ENCODE assay signal across 26 cellular contexts in genomic region chr15:42191610-42192346, GRCh38. TPM values are rescaled to one million over a fixed set of nuclear protein-coding genes. Genes with fewer than 3 reads are reported as not detected.
DNase-seq lines count a peak whose midpoint lies in the region; FAIRE-seq and TF ChIP-seq lines count a peak whose summit lies in the region.
"Had no signal": no experiment of that assay in that cellular context is flagged by ENCODE, and none has a peak within 500 bp of the region (broad histone marks: within the 10 kb centered on the region; RNA-seq: fewer than 3 reads in every experiment).

No MANE protein-coding gene starts in this region.

- peaks cover 57% of the 10 kb centered on the region for H3K36me3 Mint-ChIP-seq in activated CD4-positive, alpha-beta T cell treated with anti-CD3 and anti-CD28 coated beads, Interleukin-2, amount 10 ng/mL, durations not matched to agents 24 days and 14 days (ENCODE audit: low read depth)

- no peak for TF ChIP-seq POLR2A in GM12891 (IDR thresholded peaks at IDR 0.05; ENCODE audit: low read depth, low read length)

- H3K79me2 ChIP-seq in OCI-LY3 (ENCODE audit: low read length) (peaks cover 3% of the 10 kb centered on the region), parathyroid adenoma (no peaks in the 10 kb centered on the region)

- H3K9me3 ChIP-seq in OCI-LY3 (ENCODE audit: insufficient read depth, low read length) (no peaks in the 10 kb centered on the region), parathyroid adenoma (ENCODE audit: control insufficient read depth, low read length) (no peaks in the 10 kb centered on the region)
- H3K9me3 ChIP-seq: upper lobe of left lung had no signal

- peak; percentile 83 for FAIRE-seq in GM12891 (lab: Jason Lieb, UNC)

- peak overlapping the region; percentile 36 for H3K27ac Mint-ChIP-seq in activated CD4-positive, alpha-beta T cell treated with anti-CD3 and anti-CD28 coated beads, Interleukin-2, amount 10 ng/mL, durations not matched to agents 24 days and 14 days
- H3K27ac Mint-ChIP-seq: brain had no signal

- H3K4me2 ChIP-seq in OCI-LY3 (ENCODE audit: low read length) (peak overlapping the region; percentile 79), parathyroid adenoma (ENCODE audit: low read length) (peak overlapping the region; percentile 44)

- TF ChIP-seq CTCF in OCI-LY3 (IDR thresholded peaks at IDR 0.05; ENCODE audit: low read depth, low read length) (no peak), parathyroid adenoma (IDR thresholded peaks at IDR 0.05) (no peak)

- no peak for DNase-seq in activated CD4-positive, alpha-beta T cell treated with anti-CD3 and anti-CD28 coated beads, Interleukin-2, amount 10 ng/mL, durations not matched to agents 24 days and 14 days
- no peak for DNase-seq in activated CD4-positive, alpha-beta T cell treated with anti-CD3 and anti-CD28 coated beads for 1 hour
- DNase-seq in GM12891 (ENCODE audit: insufficient read length, low spot score), result no peak
- DNase-seq in NCI-H748 (lab: John Stamatoyannopoulos, UW; ENCODE audit: unreplicated experiment), result no peak
- no peak for DNase-seq in NCI-H2227 (lab: John Stamatoyannopoulos, UW; ENCODE audit: unreplicated experiment)
- DNase-seq in DMS 273 (lab: John Stamatoyannopoulos, UW; ENCODE audit: unreplicated experiment), result no peak
- DNase-seq: 8988T; activated CD4-positive, alpha-beta T cell treated with anti-CD3 and anti-CD28 coated beads, Interleukin-2, amount 50 U/mL, for 4 hours; activated T-cell treated with anti-CD3 and anti-CD28 coated beads, Interleukin-2, amount 50 U/mL, for 4 hours; effector CD4-positive, alpha-beta T cell; heart right ventricle; mammary epithelial cell; NCI-H1092 treated with DMSO at 0.1 percent for 48 hours; NCI-H1930; NCI-H2227 treated with DMSO at 0.1 percent for 48 hours; NCI-H774; OCI-M1; upper lobe of left lung had no signal

- H3K27me3 ChIP-seq in OCI-LY3 (ENCODE audit: low read depth, low read length) (no peaks in the 10 kb centered on the region), parathyroid adenoma (ENCODE audit: control insufficient read depth, insufficient read depth, low read length) (no peaks in the 10 kb centered on the region)
- H3K27me3 ChIP-seq: heart right ventricle, upper lobe of left lung had no signal

- no peak overlapping the region for H3K4me3 Mint-ChIP-seq in activated CD4-positive, alpha-beta T cell treated with anti-CD3 and anti-CD28 coated beads, Interleukin-2, amount 10 ng/mL, durations not matched to agents 24 days and 14 days
- H3K4me3 Mint-ChIP-seq: activated T-cell treated with anti-CD3 and anti-CD28 coated beads, Interleukin-2, amount 50 U/mL, for 4 hours; brain; neural crest cell; T-helper 2 cell treated with Interferon-gamma antibody and Interleukin-4, amounts not matched to agents 5 μg/mL and 100 μg/mL, for 36 hours had no signal

- H3K36me3 ChIP-seq in OCI-LY3 (replicated peaks; ENCODE audit: low read depth, low read length), result peaks cover 35% of the 10 kb centered on the region
- H3K36me3 ChIP-seq in parathyroid adenoma (ENCODE audit: control insufficient read depth, insufficient read depth, low read length), result no peaks in the 10 kb centered on the region

- H3K4me1 Mint-ChIP-seq in activated CD4-positive, alpha-beta T cell treated with anti-CD3 and anti-CD28 coated beads, Interleukin-2, amount 10 ng/mL, durations not matched to agents 24 days and 14 days, result peaks cover 38% of the 10 kb centered on the region
- H3K4me1 Mint-ChIP-seq: brain, neural crest cell had no signal

- H2AFZ ChIP-seq in OCI-LY3 (ENCODE audit: low read depth, low read length) (no peak overlapping the region), parathyroid adenoma (no peak overlapping the region)

- no peaks in the 10 kb centered on the region for H3K9me3 Mint-ChIP-seq in activated CD4-positive, alpha-beta T cell treated with anti-CD3 and anti-CD28 coated beads, Interleukin-2, amount 10 ng/mL, durations not matched to agents 24 days and 14 days
- H3K9me3 Mint-ChIP-seq: activated T-cell treated with anti-CD3 and anti-CD28 coated beads, Interleukin-2, amount 50 U/mL, for 4 hours; neural crest cell; T-helper 2 cell treated with Interferon-gamma antibody and Interleukin-4, amounts not matched to agents 5 μg/mL and 100 μg/mL, for 36 hours had no signal

- H3K4me1 ChIP-seq in OCI-LY3 (ENCODE audit: low read length), result peaks cover 49% of the 10 kb centered on the region
- H3K4me1 ChIP-seq in parathyroid adenoma, result peaks cover 3% of the 10 kb centered on the region
- H3K4me1 ChIP-seq: upper lobe of left lung had no signal

- intact Hi-C loops in activated CD4-positive, alpha-beta T cell treated with anti-CD3 and anti-CD28 coated beads, Interleukin-2, amount 10 ng/mL, durations not matched to agents 24 days and 14 days (cut with micrococcal nuclease), result loop anchor here (5.0 kb wide), 2 partner anchors 84 to 219 kb away; partner anchors contain the start of gene EHD4

- H3K27ac ChIP-seq in OCI-LY3 (ENCODE audit: low read length) (peak overlapping the region; percentile 86), parathyroid adenoma (no peak overlapping the region)
- H3K27ac ChIP-seq: heart right ventricle, upper lobe of left lung had no signal

- H3K9ac ChIP-seq in OCI-LY3 (ENCODE audit: low read length) (peak overlapping the region; percentile 42), parathyroid adenoma (no peak overlapping the region)

- H3K4me3 ChIP-seq in OCI-LY3 (ENCODE audit: low read length), result peak overlapping the region; percentile 57
- peak overlapping the region; percentile 6 for H3K4me3 ChIP-seq in parathyroid adenoma (ENCODE audit: low read depth, low read length)
- H3K4me3 ChIP-seq: heart right ventricle, upper lobe of left lung had no signal

- no peaks in the 10 kb centered on the region for H3K27me3 Mint-ChIP-seq in activated CD4-positive, alpha-beta T cell treated with anti-CD3 and anti-CD28 coated beads, Interleukin-2, amount 10 ng/mL, durations not matched to agents 24 days and 14 days

- H4K20me1 ChIP-seq in OCI-LY3 (ENCODE audit: insufficient read depth, low read length), result no peaks in the 10 kb centered on the region

TF ChIP-seq in GM12891, 5 proteins besides CTCF, POLR2A, EP300 and RAD21:
- peak; percentile 15 for TF ChIP-seq PAX5 (IDR thresholded peaks at IDR 0.05; ENCODE audit: insufficient read depth, low read length, severe bottlenecking)
- no peak for TF ChIP-seq SPI1 (IDR thresholded peaks at IDR 0.05; ENCODE audit: low read depth, low read length)

RNA-seq across cellular contexts. Expression of gene VPS39, which starts 16.3 kb away (rescaled TPM):
- total RNA-seq in activated CD4-positive, alpha-beta T cell treated with anti-CD3 and anti-CD28 coated beads, Interleukin-2, amount 10 ng/mL, durations not matched to agents 24 days and 14 days, result 58.0 TPM in 2 replicates
- polyA plus RNA-seq in GM12891 (2012; ENCODE audit: low read depth, missing spikeins), result 40.2 TPM

RNA-seq across cellular contexts. Expression of gene PLA2G4F, which starts 35.3 kb away (rescaled TPM):
- not detected in 2 replicates for total RNA-seq in activated CD4-positive, alpha-beta T cell treated with anti-CD3 and anti-CD28 coated beads, Interleukin-2, amount 10 ng/mL, durations not matched to agents 24 days and 14 days
- polyA plus RNA-seq in GM12891 (2012; ENCODE audit: low read depth, missing spikeins), result 0.06 TPM
- total RNA-seq: chondrocyte, neural crest cell, posterior vena cava, sciatic nerve had no signal
